ENCODE assay signal across 24 cellular contexts in the genomic region with DNA sequence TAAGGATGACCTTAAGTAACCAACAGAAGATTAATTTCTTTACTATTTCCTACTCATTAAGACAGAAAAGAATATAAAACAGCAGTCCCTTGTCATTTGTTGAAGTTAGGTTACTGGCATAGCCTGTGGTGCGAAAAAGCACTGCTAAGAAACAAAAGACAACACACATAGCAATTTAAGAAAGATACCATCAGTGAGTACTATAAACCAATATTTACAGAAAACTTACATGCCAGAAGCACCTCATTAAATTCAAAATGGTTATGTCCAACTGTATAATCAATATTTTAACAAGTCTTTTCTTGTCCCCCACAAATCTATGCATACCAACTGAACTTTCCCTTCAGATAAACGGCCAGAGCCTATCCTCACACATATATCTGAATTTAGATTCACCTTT.
"Had no signal": no experiment of that assay in that cellular context is flagged by ENCODE, and none has a peak within 500 bp of the region (broad histone marks: within the 10 kb centered on the region; RNA-seq: fewer than 3 reads in every experiment).

No MANE protein-coding gene starts in this region.

- DNase-seq: activated CD4-positive, alpha-beta T cell treated with anti-CD3 and anti-CD28 coated beads, Interleukin-2, amount 10 ng/mL, durations not matched to agents 24 days and 14 days; activated CD4-positive, CD25-positive, alpha-beta regulatory T cell; activated CD8-positive, alpha-beta T cell treated with anti-CD3 and anti-CD28 coated beads for 36 hours; activated naive CD4-positive, alpha-beta T cell treated with anti-CD3 and anti-CD28 coated beads, Interleukin-2, amount 50 U/mL, for 16 hours; activated T-cell treated with anti-CD3 and anti-CD28 coated beads, Interleukin-2, amount 50 U/mL, for 4 hours; adrenal gland; caudate nucleus; heart right ventricle; left cardiac atrium; mesendoderm; naive thymus-derived CD4-positive, alpha-beta T cell; stimulated activated CD4-positive, alpha-beta T cell treated with anti-CD3 and anti-CD28 coated beads, Interleukin-4, amount 100 ng/mL, for 1 hour; stimulated activated naive CD8-positive, alpha-beta T cell treated with anti-CD3 and anti-CD28 coated beads, Interleukin-15, amount 100 ng/mL, for 72 hours; SW 1271; transverse colon; uterus had no signal

- H3K9me3 ChIP-seq: adrenal gland, heart right ventricle, suprapubic skin, transverse colon, uterus had no signal

- H2AFZ ChIP-seq: neural progenitor cell had no signal

- H3K27me3 ChIP-seq: adrenal gland, heart right ventricle, neural progenitor cell, suprapubic skin, transverse colon, uterus had no signal

- H3K4me1 Mint-ChIP-seq: stimulated activated naive CD8-positive, alpha-beta T cell treated with anti-CD3 and anti-CD28 coated beads, Interleukin-15, amount 100 ng/mL, for 72 hours had no signal

- H3K36me3 ChIP-seq: adrenal gland, transverse colon, uterus had no signal

- H3K27me3 Mint-ChIP-seq: activated CD4-positive, alpha-beta T cell treated with anti-CD3 and anti-CD28 coated beads, Interleukin-2, amount 10 ng/mL, durations not matched to agents 24 days and 14 days; activated CD8-positive, alpha-beta T cell treated with anti-CD3 and anti-CD28 coated beads for 36 hours; naive thymus-derived CD4-positive, alpha-beta T cell; stimulated activated naive CD8-positive, alpha-beta T cell treated with anti-CD3 and anti-CD28 coated beads, Interleukin-15, amount 100 ng/mL, for 72 hours had no signal

- H3K4me3 Mint-ChIP-seq: activated CD4-positive, alpha-beta T cell treated with anti-CD3 and anti-CD28 coated beads, Interleukin-2, amount 10 ng/mL, durations not matched to agents 24 days and 14 days; activated CD8-positive, alpha-beta T cell treated with anti-CD3 and anti-CD28 coated beads for 36 hours; activated T-cell treated with anti-CD3 and anti-CD28 coated beads, Interleukin-2, amount 50 U/mL, for 4 hours; naive thymus-derived CD4-positive, alpha-beta T cell; neural progenitor cell; stimulated activated naive CD8-positive, alpha-beta T cell treated with anti-CD3 and anti-CD28 coated beads, Interleukin-15, amount 100 ng/mL, for 72 hours had no signal

- H3K4me1 ChIP-seq: adrenal gland, uterus had no signal

- FAIRE-seq: colon, islet of Langerhans, TTC549 had no signal

- H3K4me3 ChIP-seq: adrenal gland, heart right ventricle, neural progenitor cell, smooth muscle cell, suprapubic skin, transverse colon, uterus had no signal

- H3K27ac ChIP-seq: adrenal gland, heart right ventricle, neural progenitor cell, suprapubic skin, transverse colon, uterus had no signal

- H3K9ac ChIP-seq: neural progenitor cell had no signal

- ATAC-seq: activated CD8-positive, alpha-beta T cell treated with anti-CD3 and anti-CD28 coated beads for 36 hours; activated T-cell treated with anti-CD3 and anti-CD28 coated beads, Interleukin-2, amount 50 U/mL, for 4 hours; esophagus mucosa; heart right ventricle; left cardiac atrium; naive thymus-derived CD4-positive, alpha-beta T cell; sciatic nerve; stimulated activated naive CD8-positive, alpha-beta T cell treated with anti-CD3 and anti-CD28 coated beads, Interleukin-15, amount 100 ng/mL, for 72 hours had no signal

- H3K4me2 ChIP-seq: neural progenitor cell, smooth muscle cell had no signal

- H3K27ac Mint-ChIP-seq: activated CD4-positive, alpha-beta T cell treated with anti-CD3 and anti-CD28 coated beads, Interleukin-2, amount 10 ng/mL, durations not matched to agents 24 days and 14 days; activated CD8-positive, alpha-beta T cell treated with anti-CD3 and anti-CD28 coated beads for 36 hours; naive thymus-derived CD4-positive, alpha-beta T cell; stimulated activated naive CD8-positive, alpha-beta T cell treated with anti-CD3 and anti-CD28 coated beads, Interleukin-15, amount 100 ng/mL, for 72 hours had no signal

- H3K9me3 Mint-ChIP-seq: activated CD4-positive, alpha-beta T cell treated with anti-CD3 and anti-CD28 coated beads, Interleukin-2, amount 10 ng/mL, durations not matched to agents 24 days and 14 days; activated CD8-positive, alpha-beta T cell treated with anti-CD3 and anti-CD28 coated beads for 36 hours; activated T-cell treated with anti-CD3 and anti-CD28 coated beads, Interleukin-2, amount 50 U/mL, for 4 hours; naive thymus-derived CD4-positive, alpha-beta T cell; neural progenitor cell; stimulated activated naive CD8-positive, alpha-beta T cell treated with anti-CD3 and anti-CD28 coated beads, Interleukin-15, amount 100 ng/mL, for 72 hours had no signal
